8 cellular contexts compared by ENCODE assay signal in the genomic region with DNA sequence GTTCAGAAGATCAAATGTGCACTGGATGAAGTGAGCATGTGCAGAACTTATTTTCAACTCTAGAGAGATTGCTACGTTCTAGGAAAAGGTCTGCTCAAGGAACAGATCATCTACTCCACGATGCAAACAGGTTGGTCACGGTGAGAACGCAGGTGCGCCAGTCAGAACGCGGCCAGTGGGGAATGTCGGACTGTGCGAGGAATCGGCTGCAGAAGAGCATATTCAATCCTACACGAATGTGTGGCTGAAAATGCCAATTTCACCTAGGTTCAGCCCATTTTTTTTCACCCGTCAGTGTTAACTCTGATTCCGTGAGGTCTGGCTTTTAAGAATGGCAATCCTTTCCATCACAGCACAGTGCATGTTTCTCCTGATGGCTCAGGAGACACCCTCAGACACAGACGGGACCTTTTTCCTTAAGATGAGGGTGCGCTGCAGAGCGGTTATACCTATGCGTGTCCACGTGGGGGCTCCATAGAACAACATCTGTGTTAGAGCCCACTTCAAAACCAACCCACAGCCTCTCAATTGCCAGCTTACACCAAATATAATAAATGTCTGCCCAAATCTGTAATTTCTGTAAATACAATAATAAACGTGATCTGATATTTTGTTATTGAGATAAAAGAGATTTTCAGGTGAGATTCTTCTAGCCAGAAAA.
DNase-seq lines count a peak whose midpoint lies in the region; ATAC-seq and TF ChIP-seq lines count a peak whose summit lies in the region.

No MANE protein-coding gene starts in this region.

- intact Hi-C loops in dorsolateral prefrontal cortex (cut with DNase I): loop anchor here (10.0 kb wide), 2 partner anchors 891 to 911 kb away; no protein-coding TSS in a partner anchor
- intact Hi-C loops in testis (cut with DNase I; ENCODE audit: low total_unique reads): no loop called here

- H3K27ac ChIP-seq in dorsolateral prefrontal cortex (no peak overlapping the region), lung (ENCODE audit: low read depth in 1 of 2, low read length in 1 of 2) (no peak overlapping the region), testis (no peak overlapping the region)

- no peak overlapping the region for H3K4me3 ChIP-seq in dorsolateral prefrontal cortex
- H3K4me3 ChIP-seq in lung: no peak overlapping the region
- H3K4me3 ChIP-seq in testis: no peak overlapping the region

- DNase-seq in activated gamma-delta T cell treated with Interleukin-2 at 50 U/mL for 16 hours (peak; percentile 28), activated gamma-delta T cell (lab: John Stamatoyannopoulos, UW) (no peak), NCI-H128 (lab: John Stamatoyannopoulos, UW; ENCODE audit: unreplicated experiment) (peak; percentile 19), SW480 (ENCODE audit: low spot score) (peak; percentile 78), dorsolateral prefrontal cortex (peak in 7 of 10 donors; percentile 20 to 52 (median 33)), lung (ENCODE audit: low spot score) (peak; percentile 54), testis (peak; percentile 82)

- peak; percentile 81 for ATAC-seq in HG02642 (IDR thresholded peaks at IDR 0.05; ENCODE audit: poor library complexity, unreplicated experiment)
- ATAC-seq in lung (ENCODE audit: insufficient read depth, low FRiP score): peak; percentile 83

- H3K27me3 ChIP-seq in dorsolateral prefrontal cortex: peaks cover 0 to 67% (median 18%) of the 10 kb centered on the region in 45 donors
- no peaks in the 10 kb centered on the region for H3K27me3 ChIP-seq in lung (ENCODE audit: control insufficient read depth, insufficient read depth)
- H3K27me3 ChIP-seq in testis: no peaks in the 10 kb centered on the region

- H3K36me3 ChIP-seq in lung (ENCODE audit: control insufficient read depth in 2 of 2, insufficient read depth in 2 of 2, low read length in 2 of 2) (no peaks in the 10 kb centered on the region), testis (ENCODE audit: low read depth, missing control alignments) (no peaks in the 10 kb centered on the region)

- TF ChIP-seq CTCF in dorsolateral prefrontal cortex (IDR thresholded peaks at IDR 0.05 in 54 of 56, conservative IDR thresholded peaks at IDR 0.05 in 2 of 56; ENCODE audit: low read depth in 1 of 56, partially characterized antibody in 56 of 56): peak in 55 of 56 donors; percentile 36 to 77 (median 60)
- peak; percentile 33 for TF ChIP-seq CTCF in lung (IDR thresholded peaks at IDR 0.05; ENCODE audit: control extremely low read depth, extremely low read depth)
- peak in 2 of 3 experiments; percentile 56 to 73 for TF ChIP-seq CTCF in testis (IDR thresholded peaks at IDR 0.05)

- WGBS in lung, 2 donors: 33 to 38% methylated on average over 19 of the region's 19 CpGs
- 26 to 33% methylated on average over 19 of the region's 19 CpGs for WGBS in testis, 2 donors

- no peaks in the 10 kb centered on the region for H3K9me3 ChIP-seq in lung (ENCODE audit: control insufficient read depth in 2 of 2, insufficient read depth in 1 of 2, low read length in 1 of 2)
- H3K9me3 ChIP-seq in testis: no peaks in the 10 kb centered on the region

- TF ChIP-seq POLR2A in testis (IDR thresholded peaks at IDR 0.05): no peak

- no peaks in the 10 kb centered on the region for H3K4me1 ChIP-seq in lung (ENCODE audit: control insufficient read depth in 2 of 2, insufficient read depth in 2 of 2, low read length in 2 of 2)
- H3K4me1 ChIP-seq in testis: no peaks in the 10 kb centered on the region
